Comparison of ENCODE assay signal across 8 cellular contexts in genomic region chr5:134524826-134525686, GRCh38. TPM values are rescaled to one million over a fixed set of nuclear protein-coding genes. Genes with fewer than 3 reads are reported as not detected.
DNase-seq lines count a peak whose midpoint lies in the region; ATAC-seq and TF ChIP-seq lines count a peak whose summit lies in the region.

Gene JADE2 (plus strand): TSS chr5:134525670. CDS start chr5:134535858, 10,188 bp downstream.

- H3K27ac Mint-ChIP-seq in activated T-helper 17 cell treated with anti-CD3 and anti-CD28 coated beads, Interleukin-2, amount 50 U/mL, for 72 hours, result peak within 1 kb of the TSS; percentile 94
- H3K27ac Mint-ChIP-seq in naive thymus-derived CD8-positive, alpha-beta T cell, result peak within 1 kb of the TSS; percentile 96 to 100 (median 100)
- peak within 1 kb of the TSS; percentile 98 for H3K27ac Mint-ChIP-seq in stimulated activated naive B cell treated with anti-CD40 and anti-IgM and Interleukin-4, amounts not matched to agents 10 μg/mL and 1 μg/mL and 100 μg/mL, for 72 hours

- peak within 1 kb of the TSS; percentile 88 for H3K4me3 Mint-ChIP-seq in activated T-helper 17 cell treated with anti-CD3 and anti-CD28 coated beads, Interleukin-2, amount 50 U/mL, for 72 hours
- H3K4me3 Mint-ChIP-seq in naive thymus-derived CD8-positive, alpha-beta T cell, result peak within 1 kb of the TSS; percentile 92 to 100 (median 98)
- H3K4me3 Mint-ChIP-seq in stimulated activated naive B cell treated with anti-CD40 and anti-IgM and Interleukin-4, amounts not matched to agents 10 μg/mL and 1 μg/mL and 100 μg/mL, for 72 hours, result peak within 1 kb of the TSS; percentile 97 to 99

- H3K9me3 Mint-ChIP-seq in activated T-helper 17 cell treated with anti-CD3 and anti-CD28 coated beads, Interleukin-2, amount 50 U/mL, for 72 hours, result no peaks in the 10 kb centered on the region
- H3K9me3 Mint-ChIP-seq in naive thymus-derived CD8-positive, alpha-beta T cell, result no peaks in the 10 kb centered on the region
- no peaks in the 10 kb centered on the region for H3K9me3 Mint-ChIP-seq in stimulated activated naive B cell treated with anti-CD40 and anti-IgM and Interleukin-4, amounts not matched to agents 10 μg/mL and 1 μg/mL and 100 μg/mL, for 72 hours

- no peak for TF ChIP-seq CTCF in fibroblast of mammary gland (conservative IDR thresholded peaks at IDR 0.05; ENCODE audit: control insufficient read depth, insufficient read depth, low read depth, low read length)

- H3K27me3 ChIP-seq in ACC112 (ENCODE audit: insufficient read depth, low read length), result no peaks in the 10 kb centered on the region

- H3K36me3 Mint-ChIP-seq in activated T-helper 17 cell treated with anti-CD3 and anti-CD28 coated beads, Interleukin-2, amount 50 U/mL, for 72 hours (ENCODE audit: low read depth), result peaks cover 16% of the 10 kb centered on the region
- H3K36me3 Mint-ChIP-seq in naive thymus-derived CD8-positive, alpha-beta T cell, result peaks cover 0 to 2% (median 0%) of the 10 kb centered on the region in 3 donors
- H3K36me3 Mint-ChIP-seq in stimulated activated naive B cell treated with anti-CD40 and anti-IgM and Interleukin-4, amounts not matched to agents 10 μg/mL and 1 μg/mL and 100 μg/mL, for 72 hours, result peaks cover 5 to 8% of the 10 kb centered on the region in 2 donors

- no peaks in the 10 kb centered on the region for H3K36me3 ChIP-seq in ACC112 (ENCODE audit: insufficient read depth, low read length)

- no peaks in the 10 kb centered on the region for H3K27me3 Mint-ChIP-seq in activated T-helper 17 cell treated with anti-CD3 and anti-CD28 coated beads, Interleukin-2, amount 50 U/mL, for 72 hours
- H3K27me3 Mint-ChIP-seq in naive thymus-derived CD8-positive, alpha-beta T cell, result no peaks in the 10 kb centered on the region
- H3K27me3 Mint-ChIP-seq in stimulated activated naive B cell treated with anti-CD40 and anti-IgM and Interleukin-4, amounts not matched to agents 10 μg/mL and 1 μg/mL and 100 μg/mL, for 72 hours, result no peaks in the 10 kb centered on the region

- H3K4me1 ChIP-seq in ACC112 (ENCODE audit: control insufficient read depth, insufficient read depth, low read length, unreplicated experiment), result peaks cover 25% of the 10 kb centered on the region

- POLR2A ChIA-PET in naive thymus-derived CD8-positive, alpha-beta T cell (lab: Charles Lee), result interaction anchor here (0.6 to 7.7 kb wide), 42 partner anchors 8 to 1473 kb away, joined by 3 to 137 read pairs (median 4); partner anchors contain the start of genes C5orf24, CAMLG, CDKL3 and CDKN2AIPNL

- peak within 1 kb of the TSS; percentile 89 for H2AFZ ChIP-seq in ACC112 (ENCODE audit: low read length, unreplicated experiment)

- peak within 1 kb of the TSS; percentile 97 for H3K4me3 ChIP-seq in ACC112 (ENCODE audit: low read depth, low read length)
- H3K4me3 ChIP-seq in fibroblast of mammary gland (ENCODE audit: control insufficient read depth, low read depth, low read length), result peak within 1 kb of the TSS; percentile 74

- H3K4me1 Mint-ChIP-seq in activated T-helper 17 cell treated with anti-CD3 and anti-CD28 coated beads, Interleukin-2, amount 50 U/mL, for 72 hours, result peaks cover 16% of the 10 kb centered on the region
- H3K4me1 Mint-ChIP-seq in naive thymus-derived CD8-positive, alpha-beta T cell, result peaks cover 23 to 34% (median 31%) of the 10 kb centered on the region in 4 donors
- peaks cover 26 to 47% of the 10 kb centered on the region in 2 donors for H3K4me1 Mint-ChIP-seq in stimulated activated naive B cell treated with anti-CD40 and anti-IgM and Interleukin-4, amounts not matched to agents 10 μg/mL and 1 μg/mL and 100 μg/mL, for 72 hours

- DNase-seq in RKO (ENCODE audit: low spot score) (peak; percentile 81), fibroblast of mammary gland (ENCODE audit: low read depth) (peak; percentile 70)
- peak; percentile 77 to 96 (median 88) for DNase-seq in naive thymus-derived CD8-positive, alpha-beta T cell
- peak; percentile 84 for DNase-seq in stimulated activated naive B cell treated with anti-CD40 and anti-IgM and Interleukin-4, amounts not matched to agents 10 μg/mL and 1 μg/mL and 100 μg/mL, for 72 hours

- H3K27ac ChIP-seq in ACC112 (ENCODE audit: low read depth, low read length), result peak within 1 kb of the TSS; percentile 90

- ATAC-seq in GM18511 (IDR thresholded peaks at IDR 0.05; ENCODE audit: unreplicated experiment) (peak; percentile 44), HG03432 (IDR thresholded peaks at IDR 0.05; ENCODE audit: unreplicated experiment) (peak; percentile 34)
- ATAC-seq in activated T-helper 17 cell treated with anti-CD3 and anti-CD28 coated beads, Interleukin-2, amount 50 U/mL, for 72 hours (replicated peaks), result peak; percentile 57
- ATAC-seq in naive thymus-derived CD8-positive, alpha-beta T cell, result peak; percentile 61 to 69
- peak; percentile 65 to 68 for ATAC-seq in stimulated activated naive B cell treated with anti-CD40 and anti-IgM and Interleukin-4, amounts not matched to agents 10 μg/mL and 1 μg/mL and 100 μg/mL, for 72 hours (replicated peaks)

- H3K79me2 ChIP-seq in ACC112 (ENCODE audit: control insufficient read depth, insufficient read depth, low read length, unreplicated experiment), result peaks cover 31% of the 10 kb centered on the region

RNA-seq across cellular contexts. Expression of gene JADE2, which starts in this region (rescaled TPM):
- 10 to 100 TPM; 75.3 to 93.3 TPM for total RNA-seq in activated T-helper 17 cell treated with anti-CD3 and anti-CD28 coated beads, Interleukin-2, amount 50 U/mL, for 72 hours
- 100 to 1,000 TPM; 262 TPM for total RNA-seq in naive thymus-derived CD8-positive, alpha-beta T cell
- polyA plus RNA-seq in naive thymus-derived CD8-positive, alpha-beta T cell, result 10 to 100 TPM; 24.3 to 38.9 (median 24.9) TPM

Comparison
In these comparisons a context has a peak if more than half of its experiments do, and no peak if none do; other contexts are left out.
1. Peak in every context shown above with its lines: DNase-seq, ATAC-seq, H3K4me3 ChIP-seq and H3K27ac ChIP-seq.